ENCODE assay signal across 8 cellular contexts in the genomic region with DNA sequence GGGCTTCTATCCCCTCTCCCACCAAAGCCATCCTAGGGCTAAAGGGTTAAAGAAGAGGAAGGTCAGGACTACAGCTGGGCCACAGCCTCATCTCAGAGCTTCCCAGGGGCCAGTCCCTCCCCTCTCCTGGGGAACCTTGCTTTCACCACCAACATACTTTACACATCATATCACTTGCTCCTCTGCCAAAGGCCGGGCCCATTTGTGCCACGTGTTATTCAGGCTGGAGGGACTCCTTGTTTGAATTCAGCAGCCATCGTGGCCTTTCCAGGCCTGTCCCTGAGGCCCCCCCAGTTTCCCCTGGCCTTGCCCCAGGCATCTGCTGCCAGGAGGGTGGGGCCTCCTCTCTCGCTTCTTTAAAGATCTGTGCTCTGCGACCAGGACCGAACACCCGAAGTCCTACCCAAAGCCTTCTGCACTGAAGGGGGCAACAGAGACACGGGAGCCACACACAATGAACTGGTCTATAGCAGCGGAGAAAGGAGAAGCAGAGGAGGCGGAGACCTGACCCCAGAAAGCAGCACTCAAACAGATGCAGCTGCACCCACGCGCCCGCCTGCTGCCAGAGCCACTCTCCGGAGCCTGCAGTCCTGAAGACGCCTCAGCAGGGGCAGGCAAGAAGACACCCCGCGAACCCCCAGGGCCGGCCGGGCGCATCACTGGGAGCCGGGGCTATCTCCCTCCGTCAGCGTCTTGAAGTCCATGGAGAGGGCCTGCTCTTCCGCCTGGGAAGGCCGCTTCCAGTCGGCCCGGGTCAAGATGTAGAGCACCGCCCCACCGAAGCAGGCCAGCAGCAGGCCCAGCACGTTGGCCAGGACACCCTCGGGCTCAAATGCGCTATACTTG. TPM values are rescaled to one million over a fixed set of nuclear protein-coding genes. Genes with fewer than 3 reads are reported as not detected.
DNase-seq lines count a peak whose midpoint lies in the region; ATAC-seq and TF ChIP-seq lines count a peak whose summit lies in the region.

No MANE protein-coding gene starts in this region.

- H3K4me3 ChIP-seq in HFF-Myc (replicated peaks; ENCODE audit: low read depth, low read length): no peak overlapping the region

- POLR2A ChIA-PET in activated CD8-positive, alpha-beta T cell treated with anti-CD3 and anti-CD28 coated beads for 36 hours (lab: Charles Lee): interaction anchor here (0.8 to 2.3 kb wide), 4 partner anchors 10 to 15 kb away, joined by 3 to 11 read pairs (median 4); no protein-coding TSS in a partner anchor

- CTCF ChIA-PET in activated CD8-positive, alpha-beta T cell treated with anti-CD3 and anti-CD28 coated beads for 36 hours (lab: Charles Lee): interaction anchor here (0.8 to 12.6 kb wide), 12 partner anchors 8 to 192 kb away, joined by 3 to 231 read pairs (median 12); a partner anchor contains a TSS

- peak; percentile 16 for ATAC-seq in activated CD8-positive, alpha-beta T cell treated with anti-CD3 and anti-CD28 coated beads for 36 hours
- peak; percentile 79 to 81 for ATAC-seq in left cardiac atrium
- no peak for ATAC-seq in stimulated activated effector memory CD8-positive, alpha-beta T cell treated with anti-CD3 and anti-CD28 coated beads, Interleukin-12 subunit alpha, Interleukin-12 subunit beta, amount 100 ng/mL, for 72 hours

- H3K4me3 Mint-ChIP-seq in activated CD8-positive, alpha-beta T cell treated with anti-CD3 and anti-CD28 coated beads for 36 hours: peak overlapping the region; percentile 10
- H3K4me3 Mint-ChIP-seq in stimulated activated effector memory CD8-positive, alpha-beta T cell treated with anti-CD3 and anti-CD28 coated beads, Interleukin-12 subunit alpha, Interleukin-12 subunit beta, amount 100 ng/mL, for 72 hours: peak overlapping the region; percentile 63

- H3K4me1 Mint-ChIP-seq in activated CD8-positive, alpha-beta T cell treated with anti-CD3 and anti-CD28 coated beads for 36 hours (ENCODE audit: low read depth): peaks cover 25% of the 10 kb centered on the region
- peaks cover 47% of the 10 kb centered on the region for H3K4me1 Mint-ChIP-seq in stimulated activated effector memory CD8-positive, alpha-beta T cell treated with anti-CD3 and anti-CD28 coated beads, Interleukin-12 subunit alpha, Interleukin-12 subunit beta, amount 100 ng/mL, for 72 hours

- no peaks in the 10 kb centered on the region for H3K9me3 Mint-ChIP-seq in activated CD8-positive, alpha-beta T cell treated with anti-CD3 and anti-CD28 coated beads for 36 hours
- H3K9me3 Mint-ChIP-seq in stimulated activated effector memory CD8-positive, alpha-beta T cell treated with anti-CD3 and anti-CD28 coated beads, Interleukin-12 subunit alpha, Interleukin-12 subunit beta, amount 100 ng/mL, for 72 hours: no peaks in the 10 kb centered on the region

- TF ChIP-seq CTCF in HFF-Myc (IDR thresholded peaks at IDR 0.05; ENCODE audit: low read depth, low read length, missing control alignments): peak; percentile 11
- TF ChIP-seq CTCF in activated CD8-positive, alpha-beta T cell treated with anti-CD3 and anti-CD28 coated beads for 36 hours (IDR thresholded peaks at IDR 0.05): no peak

- peak overlapping the region; percentile 63 for H3K27ac Mint-ChIP-seq in activated CD8-positive, alpha-beta T cell treated with anti-CD3 and anti-CD28 coated beads for 36 hours
- peak overlapping the region; percentile 93 for H3K27ac Mint-ChIP-seq in stimulated activated effector memory CD8-positive, alpha-beta T cell treated with anti-CD3 and anti-CD28 coated beads, Interleukin-12 subunit alpha, Interleukin-12 subunit beta, amount 100 ng/mL, for 72 hours

- H3K27me3 Mint-ChIP-seq in activated CD8-positive, alpha-beta T cell treated with anti-CD3 and anti-CD28 coated beads for 36 hours: no peaks in the 10 kb centered on the region

- H3K36me3 Mint-ChIP-seq in activated CD8-positive, alpha-beta T cell treated with anti-CD3 and anti-CD28 coated beads for 36 hours (ENCODE audit: low read depth): no peaks in the 10 kb centered on the region
- peaks cover 4% of the 10 kb centered on the region for H3K36me3 Mint-ChIP-seq in stimulated activated effector memory CD8-positive, alpha-beta T cell treated with anti-CD3 and anti-CD28 coated beads, Interleukin-12 subunit alpha, Interleukin-12 subunit beta, amount 100 ng/mL, for 72 hours

- intact Hi-C loops in activated CD8-positive, alpha-beta T cell treated with anti-CD3 and anti-CD28 coated beads for 36 hours (cut with micrococcal nuclease): no loop called here
- intact Hi-C loops in left cardiac atrium (cut with DNase I): no loop called here

- DNase-seq in HFF-Myc (ENCODE audit: extremely low read depth, low read depth): peak; percentile 71
- DNase-seq in activated CD8-positive, alpha-beta T cell treated with anti-CD3 and anti-CD28 coated beads for 36 hours: peak; percentile 48
- peak; percentile 86 for DNase-seq in left cardiac atrium
- DNase-seq in stimulated activated effector memory CD8-positive, alpha-beta T cell treated with anti-CD3 and anti-CD28 coated beads, Interleukin-12 subunit alpha, Interleukin-12 subunit beta, amount 100 ng/mL, for 72 hours (ENCODE audit: low spot score in 2 of 2): no peak
- DNase-seq in activated effector memory CD4-positive, alpha-beta T cell treated with Interleukin-2 at 50 U/mL for 16 hours: no peak
- DNase-seq in DMS53 (lab: John Stamatoyannopoulos, UW): no peak
- DNase-seq in NCI-H1092 treated with DMSO at 0.1 percent for 48 hours (lab: John Stamatoyannopoulos, UW): no peak
- DNase-seq in KG1 (lab: John Stamatoyannopoulos, UW): no peak

RNA-seq across cellular contexts. Expression of a gene that starts 12.1 kb away (rescaled TPM):
- total RNA-seq in activated CD8-positive, alpha-beta T cell treated with anti-CD3 and anti-CD28 coated beads for 36 hours: 1 to 10 TPM; 1.5 to 2.2 TPM
- 10 to 100 TPM; 17.3 to 21.7 TPM for total RNA-seq in left cardiac atrium

RNA-seq across cellular contexts. Expression of a gene that starts 42.9 kb away (rescaled TPM):
- under 1 TPM; 0.36 to 0.51 TPM for total RNA-seq in activated CD8-positive, alpha-beta T cell treated with anti-CD3 and anti-CD28 coated beads for 36 hours
- total RNA-seq in left cardiac atrium: 1 to 10 TPM; 4.3 to 7.0 TPM

Comparison
In these comparisons a context has a peak if more than half of its experiments do, and no peak if none do; other contexts are left out.
1. DNase-seq: peak in HFF-Myc (single experiment), activated CD8-positive, alpha-beta T cell treated with anti-CD3 and anti-CD28 coated beads for 36 hours (single experiment) and left cardiac atrium (single experiment); none in stimulated activated effector memory CD8-positive, alpha-beta T cell treated with anti-CD3 and anti-CD28 coated beads, Interleukin-12 subunit alpha, Interleukin-12 subunit beta, amount 100 ng/mL, for 72 hours (0 of 2), activated effector memory CD4-positive, alpha-beta T cell treated with Interleukin-2 at 50 U/mL for 16 hours (single experiment), DMS53 (single experiment), NCI-H1092 treated with DMSO at 0.1 percent for 48 hours (single experiment) and KG1 (single experiment).
2. RNA of a gene that starts 12.1 kb away (total RNA-seq): 17.3 to 21.7 TPM in left cardiac atrium; 1.5 to 2.2 TPM in activated CD8-positive, alpha-beta T cell treated with anti-CD3 and anti-CD28 coated beads for 36 hours; every median in the first group is over 4 times any median in the second.